Comparison of ENCODE assay signal across 8 cellular contexts in genomic region chr2:179274749-179275148, GRCh38. TPM values are rescaled to one million over a fixed set of nuclear protein-coding genes. Genes with fewer than 3 reads are reported as not detected.
DNase-seq lines count a peak whose midpoint lies in the region; ATAC-seq, FAIRE-seq and TF ChIP-seq lines count a peak whose summit lies in the region.

No MANE protein-coding gene starts in this region.

- TF ChIP-seq EP300 in gastroesophageal sphincter (IDR thresholded peaks at IDR 0.05) = no peak

- no peak for DNase-seq in GM18507 (ENCODE audit: extremely low spot score, insufficient read length, low read depth)
- no peak for DNase-seq in upper lobe of right lung
- DNase-seq in activated naive CD4-positive, alpha-beta T cell treated with anti-CD3 and anti-CD28 coated beads, Interleukin-2, amount 50 U/mL, for 16 hours = no peak
- DNase-seq in H54 (ENCODE audit: insufficient read length, low spot score) = no peak
- no peak for DNase-seq in islet precursor cell

- H3K36me3 ChIP-seq in gastroesophageal sphincter = no peaks in the 10 kb centered on the region
- no peaks in the 10 kb centered on the region for H3K36me3 ChIP-seq in upper lobe of right lung

- H3K27me3 ChIP-seq in gastroesophageal sphincter = no peaks in the 10 kb centered on the region
- no peaks in the 10 kb centered on the region for H3K27me3 ChIP-seq in upper lobe of right lung

- H3K4me3 ChIP-seq in gastroesophageal sphincter = no peak overlapping the region
- H3K4me3 ChIP-seq in upper lobe of right lung = no peak overlapping the region

- WGBS in gastroesophageal sphincter (ENCODE audit: low coverage in 1 of 2), 2 donors = 19 to 37% methylated on average over 2 of the region's 2 CpGs

- FAIRE-seq in GM18507 (lab: Jason Lieb, UNC) (peak; percentile 81), H54 (lab: Jason Lieb, UNC) (no peak)

- TF ChIP-seq POLR2A in gastroesophageal sphincter (IDR thresholded peaks at IDR 0.05) (no peak), H54 (IDR thresholded peaks at IDR 0.05; ENCODE audit: low read depth, low read length) (no peak)

- H3K9me3 ChIP-seq in gastroesophageal sphincter = no peaks in the 10 kb centered on the region
- no peaks in the 10 kb centered on the region for H3K9me3 ChIP-seq in upper lobe of right lung

- intact Hi-C loops in upper lobe of right lung (cut with DNase I) = no loop called here

- TF ChIP-seq CTCF in gastroesophageal sphincter (IDR thresholded peaks at IDR 0.05) (no peak), upper lobe of right lung (IDR thresholded peaks at IDR 0.05) (no peak)

- H3K27ac ChIP-seq in gastroesophageal sphincter (peak overlapping the region; percentile 25 to 51 (median 29)), upper lobe of right lung (no peak overlapping the region)

- H3K4me1 ChIP-seq in gastroesophageal sphincter (peaks cover 6 to 41% (median 9%) of the 10 kb centered on the region in 3 donors), upper lobe of right lung (peaks cover 8% of the 10 kb centered on the region)

- ATAC-seq in GM21526 (IDR thresholded peaks at IDR 0.05; ENCODE audit: low FRiP score, unreplicated experiment) = peak; percentile 84
- ATAC-seq in HG03457 (IDR thresholded peaks at IDR 0.05; ENCODE audit: unreplicated experiment) = peak; percentile 98
- ATAC-seq in gastroesophageal sphincter = no peak
- ATAC-seq in upper lobe of right lung = no peak

RNA-seq across cellular contexts. Expression of gene SESTD1, which starts 10.1 kb away (rescaled TPM):
- total RNA-seq in gastroesophageal sphincter (100 to 1,000 TPM in 1 of 4 donors, 10 to 100 TPM in 3; 47.9 to 103 (median 68.5) TPM), upper lobe of right lung (107 TPM)

Comparison
In these comparisons a context has a peak if more than half of its experiments do, and no peak if none do; other contexts are left out.
1. ATAC-seq: peak in GM21526 (single experiment) and HG03457 (single experiment); none in gastroesophageal sphincter (single experiment) and upper lobe of right lung (single experiment).